In genomic region chr6:36423101-36423824, GRCh38 we compare ENCODE assay signal across 8 cellular contexts. TPM values are rescaled to one million over a fixed set of nuclear protein-coding genes. Genes with fewer than 3 reads are reported as not detected.
DNase-seq lines count a peak whose midpoint lies in the region; ATAC-seq and TF ChIP-seq lines count a peak whose summit lies in the region.

No MANE protein-coding gene starts in this region.

- peak; percentile 56 to 84 (median 66) for TF ChIP-seq CTCF in uterus (IDR thresholded peaks at IDR 0.05)

- H3K4me3 Mint-ChIP-seq in T-helper 17 cell = peak overlapping the region; percentile 91

- H3K4me1 Mint-ChIP-seq in T-helper 17 cell = peaks cover 15% of the 10 kb centered on the region

- no peaks in the 10 kb centered on the region for H3K36me3 ChIP-seq in uterus

- H3K4me3 ChIP-seq in right cardiac atrium (ENCODE audit: low read length) = peak overlapping the region; percentile 68
- peak overlapping the region; percentile 42 to 49 for H3K4me3 ChIP-seq in uterus

- H3K9me3 ChIP-seq in T-helper 17 cell (ENCODE audit: control insufficient read depth, low read length, poor library complexity, severe bottlenecking) = no peaks in the 10 kb centered on the region
- no peaks in the 10 kb centered on the region for H3K9me3 ChIP-seq in right cardiac atrium (ENCODE audit: control insufficient read depth, low read length)
- H3K9me3 ChIP-seq in uterus = no peaks in the 10 kb centered on the region

- under 1% methylated on average over 51 of the region's 51 CpGs for WGBS in right cardiac atrium

- H3K27ac ChIP-seq in right cardiac atrium (ENCODE audit: low read length) (peak overlapping the region; percentile 78), uterus (peak overlapping the region; percentile 87 to 92)

- H3K27ac Mint-ChIP-seq in T-helper 17 cell = peak overlapping the region; percentile 95

- no peaks in the 10 kb centered on the region for H3K36me3 Mint-ChIP-seq in T-helper 17 cell (ENCODE audit: low read depth)

- no peaks in the 10 kb centered on the region for H3K4me1 ChIP-seq in right cardiac atrium (ENCODE audit: control insufficient read depth, insufficient read depth, low read length)
- H3K4me1 ChIP-seq in uterus = no peaks in the 10 kb centered on the region

- intact Hi-C loops in right cardiac atrium (cut with DNase I) = loop anchor here in 1 of 4 donors (10.0 kb wide), 1 partner anchor 172 kb away; the partner anchor contains the start of gene SRSF3
- intact Hi-C loops in uterus (cut with DNase I; ENCODE audit: low total_unique reads) = no loop called here

- H3K27me3 Mint-ChIP-seq in T-helper 17 cell = no peaks in the 10 kb centered on the region

- DNase-seq in NCI-H1694 treated with DMSO at 0.1 percent for 48 hours (lab: John Stamatoyannopoulos, UW) (peak; percentile 94), T-helper 17 cell (peak; percentile 97 to 98 (median 97)), anterior cingulate cortex (lab: John Stamatoyannopoulos, UW) (peak; percentile 78 to 98 (median 96)), right cardiac atrium (peak; percentile 99 to 100 (median 99)), pulmonary artery endothelial cell (ENCODE audit: low read depth, low spot score) (peak; percentile 89), uterus (peak; percentile 97)

- peak; percentile 56 to 76 for TF ChIP-seq POLR2A in uterus (IDR thresholded peaks at IDR 0.05)

- ATAC-seq in GM18499 (IDR thresholded peaks at IDR 0.05; ENCODE audit: insufficient read depth, unreplicated experiment) (peak; percentile 77), HG02938 (IDR thresholded peaks at IDR 0.05; ENCODE audit: unreplicated experiment) (peak; percentile 90), T-helper 17 cell (peak; percentile 98), right cardiac atrium (peak; percentile 100)

- H3K27me3 ChIP-seq in right cardiac atrium (ENCODE audit: control insufficient read depth, insufficient read depth) (no peaks in the 10 kb centered on the region), uterus (no peaks in the 10 kb centered on the region)

RNA-seq across cellular contexts. Expression of gene PXT1, which starts 19.4 kb away (rescaled TPM):
- total RNA-seq in T-helper 17 cell (under 1 TPM; 0.30 to 0.60 TPM), right cardiac atrium (under 1 TPM in 2 of 4 donors, not detected in 2; 0.17 to 0.42 TPM), pulmonary artery endothelial cell (0.07 TPM in 2 replicates), uterus (not detected)
- polyA plus RNA-seq in right cardiac atrium = 0.09 TPM

RNA-seq across cellular contexts. Expression of gene KCTD20, which starts 19.5 kb away (rescaled TPM):
- 10 to 100 TPM; 31.3 to 54.1 TPM for total RNA-seq in T-helper 17 cell
- total RNA-seq in right cardiac atrium = 10 to 100 TPM; 24.2 to 31.5 (median 26.6) TPM
- polyA plus RNA-seq in right cardiac atrium = 12.9 TPM
- total RNA-seq in pulmonary artery endothelial cell = 79.6 and 81.6 TPM in 2 replicates
- total RNA-seq in uterus = 100 to 1,000 TPM in 1 of 4 donors, 10 to 100 TPM in 3; 31.0 to 130 (median 46.4) TPM

RNA-seq across cellular contexts. Expression of gene ETV7, which starts 35.8 kb away (rescaled TPM):
- total RNA-seq in T-helper 17 cell (1 to 10 TPM in 1 of 2 donors, under 1 TPM in 1; 0.37 to 2.6 TPM), right cardiac atrium (under 1 TPM; 0.18 to 0.37 (median 0.34) TPM), pulmonary artery endothelial cell (0.35 and 0.40 TPM in 2 replicates), uterus (1 to 10 TPM in 1 of 4 donors, not detected in 3; 1.3 TPM)
- 0.18 TPM for polyA plus RNA-seq in right cardiac atrium

Comparison
In these comparisons a context has a peak if more than half of its experiments do, and no peak if none do; other contexts are left out.
1. Peak in every context shown above with its lines: DNase-seq, ATAC-seq, H3K4me3 ChIP-seq and H3K27ac ChIP-seq.